ENCODE assay signal across 18 cellular contexts in the genomic region with DNA sequence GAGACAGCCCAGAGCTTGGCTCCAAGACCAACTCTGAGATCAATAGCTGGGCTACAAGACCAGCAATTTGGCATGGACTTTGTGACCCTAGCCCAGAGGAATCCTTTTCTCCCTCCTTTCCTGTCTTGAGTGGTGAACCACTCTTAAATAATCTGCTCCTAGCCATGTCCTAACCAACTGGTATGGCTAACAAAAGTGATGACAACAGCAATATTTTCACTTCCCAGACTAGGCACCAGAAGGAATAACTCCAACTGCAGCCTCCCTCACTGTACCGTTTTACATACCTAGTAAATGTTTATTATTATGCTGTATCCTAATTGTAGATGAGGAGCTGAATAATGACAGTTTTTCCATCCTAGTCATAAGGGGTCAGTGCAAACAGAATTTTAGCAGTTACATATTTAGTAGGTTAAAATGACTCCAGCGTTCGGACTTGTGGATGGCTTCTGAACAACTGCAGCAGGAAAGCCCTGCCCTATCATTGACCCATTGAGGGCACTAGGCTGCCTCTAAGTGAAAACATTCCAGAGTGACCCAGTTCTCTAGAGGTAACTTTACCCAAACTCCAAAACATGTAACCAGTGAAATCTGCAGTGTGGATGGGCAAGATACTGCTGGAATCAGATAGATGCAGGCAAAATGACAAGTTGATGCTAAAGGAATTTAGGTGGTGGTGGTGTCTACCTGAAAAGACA.
DNase-seq lines count a peak whose midpoint lies in the region; ATAC-seq, FAIRE-seq and TF ChIP-seq lines count a peak whose summit lies in the region.
"Had no signal": no experiment of that assay in that cellular context is flagged by ENCODE, and none has a peak within 500 bp of the region (broad histone marks: within the 10 kb centered on the region; RNA-seq: fewer than 3 reads in every experiment).

No MANE protein-coding gene starts in this region.

- no peaks in the 10 kb centered on the region for H3K9me2 ChIP-seq in GM23338 (ENCODE audit: insufficient read depth)

- H3K36me3 ChIP-seq in GM23338 (ENCODE audit: insufficient read depth) (no peaks in the 10 kb centered on the region), K562 (ENCODE audit: control insufficient read depth, insufficient read depth, low read length) (no peaks in the 10 kb centered on the region), HepG2 (replicated peaks in 1 of 2; ENCODE audit: control insufficient read depth in 1 of 2, insufficient read depth in 2 of 2, low read length in 2 of 2) (no peaks in the 10 kb centered on the region)

- WGBS in K562 (ENCODE audit: insufficient coverage, low coverage, missing lambda C conversion rate) = 0% methylated on average over 3 of the region's 3 CpGs
- 87% methylated on average over 3 of the region's 3 CpGs for WGBS in HepG2 (ENCODE audit: low lambda C conversion rate)

- intact Hi-C loops in K562 (cut with micrococcal nuclease) (no loop called here), HepG2 (cut with micrococcal nuclease; ENCODE audit: unreplicated experiment) (no loop called here)

- TF ChIP-seq EP300 in K562 (IDR thresholded peaks at IDR 0.05; ENCODE audit: low read length) = no peak
- no peak for TF ChIP-seq EP300 in HepG2 (IDR thresholded peaks at IDR 0.05; ENCODE audit: low read depth in 2 of 2, low read length in 2 of 2)
- no peak for TF ChIP-seq EP300 in HepG2 (CRISPR knock-in tag; IDR thresholded peaks at IDR 0.05; ENCODE audit: borderline replicate concordance)

- no peak for FAIRE-seq in K562 (lab: Jason Lieb, UNC)
- FAIRE-seq in HepG2 (lab: Jason Lieb, UNC) = no peak
- FAIRE-seq: GM12891, GM18507 had no signal

- ATAC-seq in GM23338 = peak; percentile 61; the same call in 2 of the 3 replicates
- 0 out of 3 replicates have a peak, but pooled peaks have one; percentile 28 for ATAC-seq in K562
- no peak for ATAC-seq in HepG2
- ATAC-seq: HCT116 had no signal

- H3K4me3 ChIP-seq in GM23338 = no peak overlapping the region
- no peak overlapping the region for H3K4me3 ChIP-seq in K562
- H3K4me3 ChIP-seq in HepG2 (replicated peaks in 1 of 3; ENCODE audit: insufficient read depth in 1 of 3, low read depth in 2 of 3, low read length in 3 of 3) = no peak overlapping the region

- H2AFZ ChIP-seq in GM23338 = no peak overlapping the region
- H2AFZ ChIP-seq in K562 (ENCODE audit: low read depth, low read length) = no peak overlapping the region
- H2AFZ ChIP-seq in HepG2 (ENCODE audit: low read length) = no peak overlapping the region

- H3K9me1 ChIP-seq in K562 (ENCODE audit: control insufficient read depth, insufficient read depth, low read length) = no peaks in the 10 kb centered on the region

- CTCF ChIA-PET in K562 (lab: Yijun Ruan, JAX; ENCODE audit: low intra/inter-chr PET ratio) = no interaction called here
- CTCF ChIA-PET in HepG2 (lab: Yijun Ruan, JAX; ENCODE audit: low intra/inter-chr PET ratio, low total read pairs) = no interaction called here

- H3K9me3 ChIP-seq in K562 (replicated peaks; ENCODE audit: control insufficient read depth, insufficient read depth, low read depth, low read length) (no peaks in the 10 kb centered on the region), HepG2 (ENCODE audit: low read length) (no peaks in the 10 kb centered on the region)

- H3K36me3 Mint-ChIP-seq in GM23338 (ENCODE audit: low read depth) = no peaks in the 10 kb centered on the region; the same call in 2 of the 3 replicates
- H3K36me3 Mint-ChIP-seq: CD4-positive, alpha-beta memory T cell had no signal

- H3K4me2 ChIP-seq in GM23338 (no peak overlapping the region), K562 (ENCODE audit: insufficient read depth, low read length) (no peak overlapping the region), HepG2 (ENCODE audit: low read depth, low read length) (no peak overlapping the region)

- H3K9ac ChIP-seq in K562 (ENCODE audit: insufficient read depth in 1 of 2, low read depth in 2 of 2, low read length in 2 of 2) (no peak overlapping the region), HepG2 (ENCODE audit: insufficient read depth, low read depth, low read length) (no peak overlapping the region)

- no peaks in the 10 kb centered on the region for H3K9me3 Mint-ChIP-seq in GM23338
- H3K9me3 Mint-ChIP-seq: H9 had no signal

- H3K4me3 Mint-ChIP-seq in GM23338 = no peak overlapping the region
- H3K4me3 Mint-ChIP-seq: CD4-positive, alpha-beta memory T cell; H9 had no signal

- no TSS peak for BruUV-seq in K562 (replicated peaks; lab: Mats Ljungman, UMichigan)
- no TSS peak for BruUV-seq in HepG2 (replicated peaks; lab: Mats Ljungman, UMichigan)

- DNase-seq in GM23338 (ENCODE audit: low spot score) (no peak), K562 (ENCODE audit: extremely low read depth in 1 of 4, low spot score in 3 of 4) (no peak), HepG2 (ENCODE audit: low spot score) (no peak), NAMALWA (ENCODE audit: low spot score) (no peak)
- DNase-seq in activated CD4-positive, alpha-beta T cell treated with anti-CD3 and anti-CD28 coated beads, Interleukin-2, amount 50 U/mL, for 4 hours = no peak
- DNase-seq in stimulated activated naive CD4-positive, alpha-beta T cell (lab: John Stamatoyannopoulos, UW) = no peak
- DNase-seq: 8988T; C1 segment of cervical spinal cord; Calu3; CD4-positive, alpha-beta memory T cell; COR-L47; DMS53; DMS79 treated with DMSO at 0.1 percent for 48 hours; GF-D8; H9 had no signal

- H3K4me1 ChIP-seq in GM23338 (ENCODE audit: insufficient read depth) (no peaks in the 10 kb centered on the region), K562 (replicated peaks in 1 of 2; ENCODE audit: control insufficient read depth in 2 of 2, insufficient read depth in 2 of 2, low read length in 2 of 2) (no peaks in the 10 kb centered on the region), HepG2 (ENCODE audit: insufficient read depth, low read length) (no peaks in the 10 kb centered on the region)

- peaks cover 3% of the 10 kb centered on the region for H3K27me3 Mint-ChIP-seq in GM23338 (ENCODE audit: insufficient read depth, low read depth, poor library complexity)

- TF ChIP-seq CTCF in GM23338 (conservative IDR thresholded peaks at IDR 0.05; ENCODE audit: low read depth in 2 of 2) = no peak
- no peak for TF ChIP-seq CTCF in K562 (IDR thresholded peaks at IDR 0.05 in 2 of 3, conservative IDR thresholded peaks at IDR 0.05 in 1 of 3; ENCODE audit: insufficient read depth in 2 of 3, low read depth in 1 of 3, low read length in 3 of 3)
- TF ChIP-seq CTCF in HepG2 (CRISPR knock-in tag; IDR thresholded peaks at IDR 0.05) = no peak

- peak overlapping the region; percentile 79 for H3K27ac Mint-ChIP-seq in GM23338
- H3K27ac Mint-ChIP-seq: CD4-positive, alpha-beta memory T cell had no signal

- H4K20me1 ChIP-seq in GM23338 (replicated peaks; ENCODE audit: insufficient read depth) (no peaks in the 10 kb centered on the region), K562 (replicated peaks; ENCODE audit: control insufficient read depth, insufficient read depth, low read length) (no peaks in the 10 kb centered on the region), HepG2 (ENCODE audit: insufficient read depth, low read length) (no peaks in the 10 kb centered on the region)

- H3K79me2 ChIP-seq in GM23338 (replicated peaks; ENCODE audit: insufficient read depth) (no peaks in the 10 kb centered on the region), K562 (ENCODE audit: control insufficient read depth, insufficient read depth, low read length) (no peaks in the 10 kb centered on the region), HepG2 (ENCODE audit: insufficient read depth, low read length) (no peaks in the 10 kb centered on the region)

- TF ChIP-seq RAD21 in K562 (CRISPR knock-in tag; conservative IDR thresholded peaks at IDR 0.05 in 1 of 2, IDR thresholded peaks at IDR 0.05 in 1 of 2) = no peak
- no peak for TF ChIP-seq RAD21 in HepG2 (CRISPR knock-in tag; IDR thresholded peaks at IDR 0.05)

- no peak overlapping the region for H3K27ac ChIP-seq in GM23338 (ENCODE audit: low read depth)
- H3K27ac ChIP-seq in K562 (ENCODE audit: extremely low read depth, low read depth, low read length) = no peak overlapping the region
- H3K27ac ChIP-seq in HepG2 (ENCODE audit: extremely low read length, insufficient read depth, low read length) = no peak overlapping the region

- no peak for TF ChIP-seq POLR2A in K562 (conservative IDR thresholded peaks at IDR 0.05)
- no peak for TF ChIP-seq POLR2A in HepG2 (IDR thresholded peaks at IDR 0.05; ENCODE audit: insufficient read depth in 1 of 2, low read depth in 2 of 2, low read length in 2 of 2)

- H3K4me1 Mint-ChIP-seq in GM23338 = peaks cover 18% of the 10 kb centered on the region
- H3K4me1 Mint-ChIP-seq: CD4-positive, alpha-beta memory T cell had no signal

- H3K27me3 ChIP-seq in GM23338 (ENCODE audit: insufficient read depth) (no peaks in the 10 kb centered on the region), K562 (ENCODE audit: control insufficient read depth in 2 of 2, insufficient read depth in 2 of 2, low read length in 2 of 2) (0 out of 5 replicates have a peak, but pooled peaks cover 0 to 4% of the 10 kb centered on the region in 2 experiments), HepG2 (ENCODE audit: control insufficient read depth in 1 of 2, insufficient read depth in 2 of 2, low read length in 2 of 2) (no peaks in the 10 kb centered on the region)

- POLR2A ChIA-PET in K562 (lab: Yijun Ruan, JAX) = interaction anchor here (0.6 to 0.7 kb wide), 2 partner anchors 13 to 41 kb away, joined by 3 read pairs; no protein-coding TSS in a partner anchor
- POLR2A ChIA-PET in HepG2 (lab: Yijun Ruan, JAX) = no interaction called here

- H3F3A ChIP-seq in GM23338 (replicated peaks; ENCODE audit: low read depth) = no peaks in the 10 kb centered on the region

- in situ Hi-C loops in K562 (cut with MboI) (no loop called here), HepG2 (cut with HindIII; ENCODE audit: extremely low pct_ligation_motif_present, low pct_unique_long_range_greater_than_20kb) (no loop called here)

TF ChIP-seq in K562, 482 proteins besides CTCF, POLR2A, EP300 and RAD21 (continues in another document):
- TF ChIP-seq, protein P1, sequence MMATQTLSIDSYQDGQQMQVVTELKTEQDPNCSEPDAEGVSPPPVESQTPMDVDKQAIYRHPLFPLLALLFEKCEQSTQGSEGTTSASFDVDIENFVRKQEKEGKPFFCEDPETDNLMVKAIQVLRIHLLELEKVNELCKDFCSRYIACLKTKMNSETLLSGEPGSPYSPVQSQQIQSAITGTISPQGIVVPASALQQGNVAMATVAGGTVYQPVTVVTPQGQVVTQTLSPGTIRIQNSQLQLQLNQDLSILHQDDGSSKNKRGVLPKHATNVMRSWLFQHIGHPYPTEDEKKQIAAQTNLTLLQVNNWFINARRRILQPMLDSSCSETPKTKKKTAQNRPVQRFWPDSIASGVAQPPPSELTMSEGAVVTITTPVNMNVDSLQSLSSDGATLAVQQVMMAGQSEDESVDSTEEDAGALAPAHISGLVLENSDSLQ (IDR thresholded peaks at IDR 0.05) = no peak

TF ChIP-seq in HepG2, 621 proteins besides CTCF, POLR2A, EP300 and RAD21 (continues in another document):
- TF ChIP-seq MAFF (IDR thresholded peaks at IDR 0.05; ENCODE audit: low read depth, low read length) = peak; percentile 95
